Comparison of ENCODE assay signal across 8 cellular contexts in the genomic region with DNA sequence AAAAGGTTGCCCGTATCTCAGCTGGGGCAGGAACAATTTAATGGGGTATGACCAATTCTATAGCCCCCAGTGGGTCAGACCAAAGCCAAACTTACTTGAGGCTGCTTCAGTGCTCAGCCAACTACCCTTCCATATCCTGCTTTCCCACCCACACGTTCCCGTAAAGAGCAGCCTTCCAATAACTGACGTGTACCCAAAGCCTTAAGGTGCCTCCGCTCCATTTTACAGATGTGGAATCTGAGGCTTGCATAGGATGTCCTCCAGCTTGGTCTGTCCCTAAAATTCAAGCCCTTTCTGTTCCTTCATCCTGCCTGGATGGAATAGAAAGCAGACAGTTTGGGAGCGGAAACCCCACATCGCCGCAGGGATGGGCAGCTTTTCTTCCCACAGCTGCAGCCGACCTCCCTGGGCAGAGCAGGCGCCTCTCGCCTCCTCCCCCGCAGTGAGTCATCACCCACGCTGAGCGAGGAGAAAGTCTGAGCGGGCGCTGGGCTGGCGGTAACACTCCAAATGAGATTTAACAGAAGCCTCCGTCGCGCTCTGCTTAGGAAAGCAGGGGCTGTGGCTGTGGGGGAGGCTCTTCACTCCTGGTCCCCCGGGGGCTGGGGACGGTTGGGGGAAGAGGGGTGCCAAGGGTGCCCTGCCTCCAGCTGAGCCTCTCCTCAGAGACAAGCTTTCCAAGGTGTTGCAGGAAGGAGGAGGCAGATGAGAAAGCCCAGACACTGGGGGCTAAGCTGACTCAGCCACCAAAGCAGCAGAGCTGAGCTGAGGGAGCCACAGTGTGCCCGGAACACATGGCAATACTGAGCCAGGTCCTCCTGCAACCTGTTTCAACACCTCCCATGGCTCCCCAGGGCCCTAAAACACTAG. TPM values are rescaled to one million over a fixed set of nuclear protein-coding genes. Genes with fewer than 3 reads are reported as not detected.
DNase-seq lines count a peak whose midpoint lies in the region; ATAC-seq and TF ChIP-seq lines count a peak whose summit lies in the region.

No MANE protein-coding gene starts in this region.

- H3K4me3 Mint-ChIP-seq in T-helper 1 cell treated with Interleukin-12 subunit alpha and Interleukin-12 subunit beta and Interleukin-4 antibody, amounts not matched to agents 30 μg/mL and 1 μg/mL, for 36 hours = peak overlapping the region; percentile 60

- ATAC-seq in GM19455 (IDR thresholded peaks at IDR 0.05; ENCODE audit: unreplicated experiment) (no peak), HG03175 (IDR thresholded peaks at IDR 0.05; ENCODE audit: unreplicated experiment) (no peak)

- peaks cover 10% of the 10 kb centered on the region for H3K4me1 Mint-ChIP-seq in T-helper 1 cell treated with Interleukin-12 subunit alpha and Interleukin-12 subunit beta and Interleukin-4 antibody, amounts not matched to agents 30 μg/mL and 1 μg/mL, for 36 hours (ENCODE audit: low read depth)

- H3K9ac ChIP-seq in iPS-20b (ENCODE audit: low read depth, low read length) (no peak overlapping the region), skeletal muscle satellite cell (ENCODE audit: low read depth, low read length) (peak overlapping the region; percentile 79)

- TF ChIP-seq CTCF in HFF-Myc (IDR thresholded peaks at IDR 0.05; ENCODE audit: low read depth, low read length, missing control alignments) (no peak), astrocyte of the spinal cord (IDR thresholded peaks at IDR 0.05; ENCODE audit: low read depth, low read length) (no peak)

- peaks cover 11% of the 10 kb centered on the region for H3K27me3 Mint-ChIP-seq in T-helper 1 cell treated with Interleukin-12 subunit alpha and Interleukin-12 subunit beta and Interleukin-4 antibody, amounts not matched to agents 30 μg/mL and 1 μg/mL, for 36 hours (ENCODE audit: low read depth)

- no peaks in the 10 kb centered on the region for H3K9me3 Mint-ChIP-seq in T-helper 1 cell treated with Interleukin-12 subunit alpha and Interleukin-12 subunit beta and Interleukin-4 antibody, amounts not matched to agents 30 μg/mL and 1 μg/mL, for 36 hours

- no peaks in the 10 kb centered on the region for H3K36me3 Mint-ChIP-seq in T-helper 1 cell treated with Interleukin-12 subunit alpha and Interleukin-12 subunit beta and Interleukin-4 antibody, amounts not matched to agents 30 μg/mL and 1 μg/mL, for 36 hours (ENCODE audit: low read depth)

- DNase-seq in ACHN = peak; percentile 84
- DNase-seq in HFF-Myc (ENCODE audit: extremely low read depth, low read depth) = peak; percentile 63
- DNase-seq in astrocyte of the spinal cord (ENCODE audit: low read depth, low spot score) = peak; percentile 96

- H3K4me3 ChIP-seq in HFF-Myc (replicated peaks; ENCODE audit: low read depth, low read length) (peak overlapping the region; percentile 21), astrocyte of the spinal cord (ENCODE audit: low read depth, low read length) (peak overlapping the region; percentile 25), iPS-20b (ENCODE audit: low read length) (peak overlapping the region; percentile 55), skeletal muscle satellite cell (ENCODE audit: low read length) (peak overlapping the region; percentile 64)

- H3K9me3 ChIP-seq in iPS-20b (ENCODE audit: insufficient read depth, low read depth, low read length) = no peaks in the 10 kb centered on the region
- H3K9me3 ChIP-seq in skeletal muscle satellite cell (replicated peaks; ENCODE audit: low read length) = no peaks in the 10 kb centered on the region

- peak overlapping the region; percentile 26 for H3K27ac Mint-ChIP-seq in T-helper 1 cell treated with Interleukin-12 subunit alpha and Interleukin-12 subunit beta and Interleukin-4 antibody, amounts not matched to agents 30 μg/mL and 1 μg/mL, for 36 hours

- H3K36me3 ChIP-seq in iPS-20b (ENCODE audit: insufficient read depth, low read depth, low read length) = no peaks in the 10 kb centered on the region
- H3K36me3 ChIP-seq in skeletal muscle satellite cell (ENCODE audit: insufficient read depth, low read length) = no peaks in the 10 kb centered on the region

- in situ Hi-C loops in ACHN (cut with HindIII; ENCODE audit: low pct_ligation_motif_present, low pct_unique_long_range_greater_than_20kb, low sequenced_read_pairs) = no loop called here
- in situ Hi-C loops in astrocyte of the spinal cord (cut with HindIII; ENCODE audit: low sequenced_read_pairs) = no loop called here

- peak overlapping the region; percentile 80 for H3K4me2 ChIP-seq in skeletal muscle satellite cell (ENCODE audit: low read length)

- H3K4me1 ChIP-seq in iPS-20b (ENCODE audit: insufficient read depth, low read length) = no peaks in the 10 kb centered on the region
- H3K4me1 ChIP-seq in skeletal muscle satellite cell (ENCODE audit: control insufficient read depth, insufficient read depth, low read length) = peaks cover 21% of the 10 kb centered on the region

- H3K27me3 ChIP-seq in iPS-20b (ENCODE audit: insufficient read depth, low read length) (peaks cover 19% of the 10 kb centered on the region), skeletal muscle satellite cell (ENCODE audit: control insufficient read depth, insufficient read depth, low read length) (no peaks in the 10 kb centered on the region)

- no peak overlapping the region for H3K27ac ChIP-seq in iPS-20b (ENCODE audit: low read length)

RNA-seq across cellular contexts. Expression of a gene that starts 57.8 kb away (rescaled TPM):
- total RNA-seq in skeletal muscle satellite cell (2012; rRNA removed) = 11.4 and 11.9 TPM in 2 replicates
